In genomic region chr4:76532810-76533209, GRCh38 we compare ENCODE assay signal across 21 cellular contexts.
A peak's percentile ranks its signal among the peaks of the same experiment; 100 is the strongest.
DNase-seq lines count a peak whose midpoint lies in the region; TF ChIP-seq lines count a peak whose summit lies in the region.
"Had no signal": no experiment of that assay in that cellular context is flagged by ENCODE, and none has a peak within 500 bp of the region (broad histone marks: within the 10 kb centered on the region; RNA-seq: fewer than 3 reads in every experiment).

No MANE protein-coding gene starts in this region.

- no peak for TF ChIP-seq POLR2A in breast epithelium (IDR thresholded peaks at IDR 0.05)

- H3K79me2 ChIP-seq in mammary epithelial cell (ENCODE audit: insufficient read depth, low read length): no peaks in the 10 kb centered on the region

- H4K20me1 ChIP-seq in mammary epithelial cell (ENCODE audit: insufficient read depth, low read length): no peaks in the 10 kb centered on the region

- H3K27ac ChIP-seq in mammary epithelial cell (ENCODE audit: insufficient read depth, low read depth, low read length): no peak overlapping the region
- H3K27ac ChIP-seq in breast epithelium: no peak overlapping the region
- H3K27ac ChIP-seq in substantia nigra (ENCODE audit: low read depth, low read length, poor library complexity, severe bottlenecking): no peak overlapping the region
- H3K27ac ChIP-seq: KMS-11, SK-N-MC had no signal

- H2AFZ ChIP-seq in mammary epithelial cell (ENCODE audit: low read depth, low read length): no peak overlapping the region

- dilution Hi-C loops in mammary epithelial cell (cut with HindIII; ENCODE audit: low sequenced_read_pairs): no loop called here

- H3K9me3 ChIP-seq in mammary epithelial cell (replicated peaks; ENCODE audit: insufficient read depth, low read length): no peaks in the 10 kb centered on the region
- no peaks in the 10 kb centered on the region for H3K9me3 ChIP-seq in breast epithelium

- H3K27me3 ChIP-seq in mammary epithelial cell (ENCODE audit: insufficient read depth, low read length) (no peaks in the 10 kb centered on the region), breast epithelium (no peaks in the 10 kb centered on the region)

- DNase-seq in mammary epithelial cell: peak; percentile 14
- no peak for DNase-seq in breast epithelium (ENCODE audit: low spot score in 2 of 2)
- peak; percentile 59 for DNase-seq in NCI-H510A treated with DMSO at 0.1 percent for 48 hours (lab: John Stamatoyannopoulos, UW)
- no peak for DNase-seq in glutamatergic neuron
- no peak for DNase-seq in substantia nigra (lab: John Stamatoyannopoulos, UW)
- no peak for DNase-seq in HPDE6-E6E7 (ENCODE audit: extremely low spot score)
- DNase-seq in superior temporal gyrus (ENCODE audit: extremely low spot score): no peak
- DNase-seq: EL, GF-D8, GOT3, HCEC 1CT, IMR-90, NCI-H1105, NCI-H1694, NCI-H2081, NCI-H2227 treated with DMSO at 0.1 percent for 48 hours, NCI-H526 had no signal

- H3K4me1 ChIP-seq in mammary epithelial cell (ENCODE audit: insufficient read depth, low read length) (peaks cover 1% of the 10 kb centered on the region), breast epithelium (no peaks in the 10 kb centered on the region)

- H3K36me3 ChIP-seq in mammary epithelial cell (ENCODE audit: insufficient read depth, low read length): no peaks in the 10 kb centered on the region
- no peaks in the 10 kb centered on the region for H3K36me3 ChIP-seq in breast epithelium

- H3K9me3 Mint-ChIP-seq in glutamatergic neuron (ENCODE audit: unreplicated experiment): peaks cover 4% of the 10 kb centered on the region

- TF ChIP-seq CTCF in mammary epithelial cell (conservative IDR thresholded peaks at IDR 0.05 in 1 of 2, IDR thresholded peaks at IDR 0.05 in 1 of 2; ENCODE audit: extremely low read depth in 1 of 2, insufficient read depth in 1 of 2, low read depth in 1 of 2, low read length in 2 of 2) (no peak), breast epithelium (IDR thresholded peaks at IDR 0.05) (no peak), glutamatergic neuron (IDR thresholded peaks at IDR 0.05; ENCODE audit: partially characterized antibody, unreplicated experiment) (no peak)

- peaks cover 24% of the 10 kb centered on the region for H3K4me1 Mint-ChIP-seq in glutamatergic neuron (ENCODE audit: low read depth, unreplicated experiment)
- H3K4me1 Mint-ChIP-seq: B cell, CD14-positive monocyte had no signal

- H3K36me3 Mint-ChIP-seq in glutamatergic neuron (ENCODE audit: unreplicated experiment): no peaks in the 10 kb centered on the region
- H3K36me3 Mint-ChIP-seq: CD14-positive monocyte had no signal

- CTCF ChIA-PET in mammary epithelial cell (lab: Charles Lee; ENCODE audit: low non-redundant PET): no interaction called here

- in situ Hi-C loops in mammary epithelial cell (cut with MboI; ENCODE audit: low sequenced_read_pairs in 2 of 2): no loop called here

- no peak overlapping the region for H3K4me2 ChIP-seq in mammary epithelial cell (ENCODE audit: insufficient read depth, low read depth, low read length)
- H3K4me2 ChIP-seq: KMS-11 had no signal

- no peak overlapping the region for H3K4me3 Mint-ChIP-seq in glutamatergic neuron (ENCODE audit: unreplicated experiment)
- H3K4me3 Mint-ChIP-seq: B cell, CD14-positive monocyte had no signal

- BruUV-seq in mammary epithelial cell (replicated peaks; lab: Mats Ljungman, UMichigan): no TSS peak

- no peaks in the 10 kb centered on the region for H3K27me3 Mint-ChIP-seq in glutamatergic neuron (ENCODE audit: unreplicated experiment)

- H3K4me3 ChIP-seq in mammary epithelial cell (replicated peaks in 1 of 3; ENCODE audit: insufficient read depth in 1 of 3, low read depth in 2 of 3, low read length in 3 of 3) (no peak overlapping the region), breast epithelium (no peak overlapping the region)
- H3K4me3 ChIP-seq: SK-N-MC had no signal

- intact Hi-C loops in mammary epithelial cell (cut with micrococcal nuclease) (no loop called here), breast epithelium (cut with DNase I; ENCODE audit: low total_unique reads) (no loop called here)

- 40% methylated on average over 2 of the region's 2 CpGs for WGBS in mammary epithelial cell (ENCODE audit: low coverage, missing lambda C conversion rate)

- peak overlapping the region; percentile 92 for H3K27ac Mint-ChIP-seq in glutamatergic neuron (ENCODE audit: unreplicated experiment)
- H3K27ac Mint-ChIP-seq: B cell, CD14-positive monocyte had no signal

- H3K9ac ChIP-seq in mammary epithelial cell (ENCODE audit: insufficient read depth, low read length): no peak overlapping the region
- H3K9ac ChIP-seq: KMS-11 had no signal

Comparison
In these comparisons a context has a peak if more than half of its experiments do, and no peak if none do; other contexts are left out.
1. DNase-seq: peak in mammary epithelial cell (single experiment) and NCI-H510A treated with DMSO at 0.1 percent for 48 hours (single experiment); none in breast epithelium (0 of 2), glutamatergic neuron (single experiment), substantia nigra (0 of 49), HPDE6-E6E7 (single experiment) and superior temporal gyrus (single experiment).